ENCODE assay signal across 22 cellular contexts in the genomic region with DNA sequence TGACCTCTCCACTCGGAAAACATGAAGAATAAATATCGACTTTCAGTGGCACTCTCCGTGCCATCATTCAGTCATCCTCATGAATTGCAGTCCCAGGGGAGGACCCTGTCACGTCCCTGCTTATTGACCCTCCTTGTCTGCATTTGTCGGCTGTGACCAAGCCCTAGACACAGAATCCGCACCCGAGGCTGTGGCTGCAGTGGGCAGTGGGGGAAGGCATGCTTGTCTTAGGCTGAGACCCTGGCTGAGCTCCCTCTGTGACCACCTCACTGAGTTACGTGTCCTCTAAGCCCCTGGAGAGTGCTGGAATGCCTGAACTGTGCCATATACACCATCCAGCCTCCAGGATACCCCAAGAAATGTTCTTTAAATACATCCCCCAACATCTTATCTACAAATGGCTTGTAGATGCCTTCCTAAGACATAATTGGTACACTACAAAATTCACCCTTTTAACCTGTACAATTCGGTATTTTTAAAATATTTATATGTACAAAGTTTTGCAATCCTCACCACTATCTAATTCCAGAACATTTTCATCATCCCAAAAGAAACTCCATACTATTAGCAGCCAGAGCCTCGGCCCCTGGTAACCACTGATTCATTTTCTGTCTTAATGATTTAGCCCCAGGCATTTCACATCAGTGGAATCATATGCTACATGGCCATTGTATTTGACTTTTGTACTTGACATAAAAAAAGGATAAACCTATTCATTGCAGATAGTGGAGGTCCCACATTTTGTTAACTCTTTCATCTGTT.
DNase-seq lines count a peak whose midpoint lies in the region; ATAC-seq, FAIRE-seq and TF ChIP-seq lines count a peak whose summit lies in the region.
"Had no signal": no experiment of that assay in that cellular context is flagged by ENCODE, and none has a peak within 500 bp of the region (broad histone marks: within the 10 kb centered on the region; RNA-seq: fewer than 3 reads in every experiment).

No MANE protein-coding gene starts in this region.

- no peaks in the 10 kb centered on the region for H3K36me3 ChIP-seq in bronchial epithelial cell (ENCODE audit: control insufficient read depth, insufficient read depth, low read length)
- no peaks in the 10 kb centered on the region for H3K36me3 ChIP-seq in left lung
- no peaks in the 10 kb centered on the region for H3K36me3 ChIP-seq in vagina
- H3K36me3 ChIP-seq: neutrophil had no signal

- H3K27me3 Mint-ChIP-seq in T-helper 2 cell treated with Interferon-gamma antibody and Interleukin-4, amounts not matched to agents 5 μg/mL and 100 μg/mL, for 36 hours (ENCODE audit: low read depth), result no peaks in the 10 kb centered on the region
- no peaks in the 10 kb centered on the region for H3K27me3 Mint-ChIP-seq in activated CD4-positive, alpha-beta T cell treated with anti-CD3 and anti-CD28 coated beads, Interleukin-2, amount 10 ng/mL, durations not matched to agents 7 days and 5 days
- H3K27me3 Mint-ChIP-seq: activated CD4-positive, alpha-beta memory T cell treated with anti-CD3 and anti-CD28 coated beads, Interleukin-2, amount 10 ng/mL, durations not matched to agents 7 days and 5 days had no signal

- H3K9me3 ChIP-seq in left lung, result no peaks in the 10 kb centered on the region
- no peaks in the 10 kb centered on the region for H3K9me3 ChIP-seq in vagina
- H3K9me3 ChIP-seq: neutrophil, testis had no signal

- H3K27ac ChIP-seq in left lung (no peak overlapping the region), vagina (peak overlapping the region; percentile 69)
- H3K27ac ChIP-seq: 22Rv1, neutrophil, testis had no signal

- POLR2A ChIA-PET in activated CD4-positive, alpha-beta T cell treated with anti-CD3 and anti-CD28 coated beads, Interleukin-2, amount 10 ng/mL, durations not matched to agents 7 days and 5 days (lab: Charles Lee), result no interaction called here

- no peak for TF ChIP-seq CTCF in bronchial epithelial cell (IDR thresholded peaks at IDR 0.05; ENCODE audit: insufficient read depth, low read length, severe bottlenecking)
- TF ChIP-seq CTCF in left lung (IDR thresholded peaks at IDR 0.05), result no peak
- TF ChIP-seq CTCF in vagina (IDR thresholded peaks at IDR 0.05), result no peak

- peak; percentile 23 for ATAC-seq in left lung
- ATAC-seq in HG02884 (IDR thresholded peaks at IDR 0.05; ENCODE audit: unreplicated experiment), result no peak
- ATAC-seq: activated T-helper 17 cell treated with anti-CD3 and anti-CD28 coated beads, Interleukin-2, amount 50 U/mL, for 72 hours; sciatic nerve had no signal

- no peak for TF ChIP-seq POLR2A in vagina (IDR thresholded peaks at IDR 0.05)

- H3K4me3 ChIP-seq in bronchial epithelial cell (ENCODE audit: low read depth, low read length), result no peak overlapping the region
- H3K4me3 ChIP-seq in left lung, result no peak overlapping the region
- no peak overlapping the region for H3K4me3 ChIP-seq in vagina
- H3K4me3 ChIP-seq: testis had no signal

- H3K4me3 Mint-ChIP-seq in T-helper 2 cell treated with Interferon-gamma antibody and Interleukin-4, amounts not matched to agents 5 μg/mL and 100 μg/mL, for 36 hours, result no peak overlapping the region
- H3K4me3 Mint-ChIP-seq in activated CD4-positive, alpha-beta T cell treated with anti-CD3 and anti-CD28 coated beads, Interleukin-2, amount 10 ng/mL, durations not matched to agents 7 days and 5 days, result no peak overlapping the region
- H3K4me3 Mint-ChIP-seq: activated CD4-positive, alpha-beta memory T cell treated with anti-CD3 and anti-CD28 coated beads, Interleukin-2, amount 10 ng/mL, durations not matched to agents 7 days and 5 days; activated T-helper 17 cell treated with anti-CD3 and anti-CD28 coated beads, Interleukin-2, amount 50 U/mL, for 72 hours; CD14-positive monocyte had no signal

- H3K27ac Mint-ChIP-seq in T-helper 2 cell treated with Interferon-gamma antibody and Interleukin-4, amounts not matched to agents 5 μg/mL and 100 μg/mL, for 36 hours, result no peak overlapping the region
- H3K27ac Mint-ChIP-seq in activated CD4-positive, alpha-beta T cell treated with anti-CD3 and anti-CD28 coated beads, Interleukin-2, amount 10 ng/mL, durations not matched to agents 7 days and 5 days, result no peak overlapping the region
- H3K27ac Mint-ChIP-seq: activated CD4-positive, alpha-beta memory T cell treated with anti-CD3 and anti-CD28 coated beads, Interleukin-2, amount 10 ng/mL, durations not matched to agents 7 days and 5 days; activated T-helper 17 cell treated with anti-CD3 and anti-CD28 coated beads, Interleukin-2, amount 50 U/mL, for 72 hours; CD14-positive monocyte had no signal

- no peaks in the 10 kb centered on the region for H3K4me1 Mint-ChIP-seq in T-helper 2 cell treated with Interferon-gamma antibody and Interleukin-4, amounts not matched to agents 5 μg/mL and 100 μg/mL, for 36 hours (ENCODE audit: low read depth)
- H3K4me1 Mint-ChIP-seq in activated CD4-positive, alpha-beta T cell treated with anti-CD3 and anti-CD28 coated beads, Interleukin-2, amount 10 ng/mL, durations not matched to agents 7 days and 5 days, result no peaks in the 10 kb centered on the region
- H3K4me1 Mint-ChIP-seq: activated CD4-positive, alpha-beta memory T cell treated with anti-CD3 and anti-CD28 coated beads, Interleukin-2, amount 10 ng/mL, durations not matched to agents 7 days and 5 days; activated T-helper 17 cell treated with anti-CD3 and anti-CD28 coated beads, Interleukin-2, amount 50 U/mL, for 72 hours; CD14-positive monocyte had no signal

- H3K27me3 ChIP-seq in bronchial epithelial cell (ENCODE audit: control insufficient read depth, insufficient read depth, low read length) (no peaks in the 10 kb centered on the region), left lung (no peaks in the 10 kb centered on the region), vagina (no peaks in the 10 kb centered on the region)
- H3K27me3 ChIP-seq: neutrophil, testis had no signal

- peak; percentile 13 for DNase-seq in activated CD8-positive, alpha-beta memory T cell treated with anti-CD3 and anti-CD28 coated beads for 24 hours
- DNase-seq in activated CD8-positive, alpha-beta memory T cell treated with anti-CD3 and anti-CD28 coated beads, Interleukin-2, amount 50 U/mL, for 4 hours, result no peak
- DNase-seq in bronchial epithelial cell (ENCODE audit: low read depth), result peak; percentile 17
- DNase-seq in left lung, result no peak
- no peak for DNase-seq in vagina (ENCODE audit: extremely low spot score in 2 of 2)
- no peak for DNase-seq in T-helper 2 cell treated with Interferon-gamma antibody and Interleukin-4, amounts not matched to agents 5 μg/mL and 100 μg/mL, for 36 hours (ENCODE audit: low spot score)
- DNase-seq in activated CD4-positive, alpha-beta T cell treated with anti-CD3 and anti-CD28 coated beads, Interleukin-2, amount 10 ng/mL, durations not matched to agents 7 days and 5 days, result no peak
- DNase-seq: activated CD4-positive, alpha-beta memory T cell treated with anti-CD3 and anti-CD28 coated beads, Interleukin-2, amount 10 ng/mL, durations not matched to agents 7 days and 5 days; DMS53; kidney; NCI-H1105 treated with DMSO at 0.1 percent for 48 hours; NCI-H774; stimulated activated CD4-positive, alpha-beta T cell treated with anti-CD3 and anti-CD28 coated beads, Interleukin-4, amount 100 ng/mL, for 24 hours; stimulated activated CD8-positive, alpha-beta memory T cell treated with anti-CD3 and anti-CD28 coated beads, Interleukin-4, amount 100 ng/mL, for 48 hours; testis had no signal

- intact Hi-C loops in left lung (cut with DNase I), result no loop called here
- intact Hi-C loops in vagina (cut with DNase I), result no loop called here

- CTCF ChIA-PET in activated CD4-positive, alpha-beta T cell treated with anti-CD3 and anti-CD28 coated beads, Interleukin-2, amount 10 ng/mL, durations not matched to agents 7 days and 5 days (lab: Charles Lee), result no interaction called here

- no peaks in the 10 kb centered on the region for H3K9me3 Mint-ChIP-seq in T-helper 2 cell treated with Interferon-gamma antibody and Interleukin-4, amounts not matched to agents 5 μg/mL and 100 μg/mL, for 36 hours
- no peaks in the 10 kb centered on the region for H3K9me3 Mint-ChIP-seq in activated CD4-positive, alpha-beta T cell treated with anti-CD3 and anti-CD28 coated beads, Interleukin-2, amount 10 ng/mL, durations not matched to agents 7 days and 5 days
- H3K9me3 Mint-ChIP-seq: activated CD4-positive, alpha-beta memory T cell treated with anti-CD3 and anti-CD28 coated beads, Interleukin-2, amount 10 ng/mL, durations not matched to agents 7 days and 5 days had no signal

- H3K4me1 ChIP-seq in left lung (peaks cover 0 to 3% of the 10 kb centered on the region in 2 donors), vagina (peaks cover 7% of the 10 kb centered on the region)

- no peak for FAIRE-seq in bronchial epithelial cell (lab: Jason Lieb, UNC)
- FAIRE-seq: endothelial cell of umbilical vein, kidney had no signal

- no peaks in the 10 kb centered on the region for H3K36me3 Mint-ChIP-seq in T-helper 2 cell treated with Interferon-gamma antibody and Interleukin-4, amounts not matched to agents 5 μg/mL and 100 μg/mL, for 36 hours (ENCODE audit: low read depth)
- no peaks in the 10 kb centered on the region for H3K36me3 Mint-ChIP-seq in activated CD4-positive, alpha-beta T cell treated with anti-CD3 and anti-CD28 coated beads, Interleukin-2, amount 10 ng/mL, durations not matched to agents 7 days and 5 days (ENCODE audit: low read depth)
- H3K36me3 Mint-ChIP-seq: CD14-positive monocyte had no signal

Comparison
In these comparisons a context has a peak if more than half of its experiments do, and no peak if none do; other contexts are left out.
1. DNase-seq: peak in activated CD8-positive, alpha-beta memory T cell treated with anti-CD3 and anti-CD28 coated beads for 24 hours (single experiment) and bronchial epithelial cell (single experiment); none in activated CD8-positive, alpha-beta memory T cell treated with anti-CD3 and anti-CD28 coated beads, Interleukin-2, amount 50 U/mL, for 4 hours (single experiment), left lung (0 of 2), vagina (0 of 2), T-helper 2 cell treated with Interferon-gamma antibody and Interleukin-4, amounts not matched to agents 5 μg/mL and 100 μg/mL, for 36 hours (single experiment) and activated CD4-positive, alpha-beta T cell treated with anti-CD3 and anti-CD28 coated beads, Interleukin-2, amount 10 ng/mL, durations not matched to agents 7 days and 5 days (single experiment).